In genomic region chr2:46164581-46165301, GRCh38 we compare ENCODE assay signal across 9 cellular contexts.
DNase-seq lines count a peak whose midpoint lies in the region; ATAC-seq, FAIRE-seq and TF ChIP-seq lines count a peak whose summit lies in the region.
"Had no signal": no experiment of that assay in that cellular context is flagged by ENCODE, and none has a peak within 500 bp of the region (broad histone marks: within the 10 kb centered on the region; RNA-seq: fewer than 3 reads in every experiment).

No MANE protein-coding gene starts in this region.

- ATAC-seq in HG02938 (IDR thresholded peaks at IDR 0.05; ENCODE audit: unreplicated experiment) = no peak

- no peak for TF ChIP-seq CTCF in fibroblast of villous mesenchyme (IDR thresholded peaks at IDR 0.05; ENCODE audit: insufficient read depth, low read depth, low read length)

- no peaks in the 10 kb centered on the region for H3K79me2 ChIP-seq in ACC112 (ENCODE audit: control insufficient read depth, insufficient read depth, low read length, unreplicated experiment)

- H3K4me3 ChIP-seq in ACC112 (ENCODE audit: low read depth, low read length) (peak overlapping the region; percentile 26; the same call in 1 of the 2 replicates), fibroblast of villous mesenchyme (ENCODE audit: low read depth, low read length) (no peak overlapping the region)

- H2AFZ ChIP-seq in ACC112 (ENCODE audit: low read length, unreplicated experiment) = no peak overlapping the region

- H3K27me3 ChIP-seq in ACC112 (ENCODE audit: insufficient read depth, low read length) = no peaks in the 10 kb centered on the region

- FAIRE-seq in RCC 7860 (lab: Jason Lieb, UNC) = peak; percentile 85

- H3K36me3 ChIP-seq in ACC112 (ENCODE audit: insufficient read depth, low read length) = no peaks in the 10 kb centered on the region

- DNase-seq in RCC 7860 (ENCODE audit: low spot score) (peak; percentile 85), fibroblast of villous mesenchyme (ENCODE audit: low read depth) (peak; percentile 99), non-pigmented ciliary epithelial cell (ENCODE audit: low read depth) (peak; percentile 83), T-helper 1 cell (no peak), NCI-H526 (lab: John Stamatoyannopoulos, UW) (no peak), iPS-NIHi11 (ENCODE audit: low spot score) (no peak)
- DNase-seq: activated naive CD8-positive, alpha-beta T cell treated with anti-CD3 and anti-CD28 coated beads, Interleukin-2, amount 10 ng/mL, durations not matched to agents 7 days and 5 days had no signal

- H3K4me1 ChIP-seq in ACC112 (ENCODE audit: control insufficient read depth, insufficient read depth, low read length, unreplicated experiment) = peaks cover 28% of the 10 kb centered on the region

- H3K27ac ChIP-seq in ACC112 (ENCODE audit: low read depth, low read length) = peak overlapping the region; percentile 67

Comparison
In these comparisons a context has a peak if more than half of its experiments do, and no peak if none do; other contexts are left out.
1. DNase-seq: peak in RCC 7860 (single experiment), fibroblast of villous mesenchyme (single experiment) and non-pigmented ciliary epithelial cell (single experiment); none in T-helper 1 cell (0 of 5), NCI-H526 (0 of 2) and iPS-NIHi11 (single experiment).